Comparison of ENCODE assay signal across 8 cellular contexts in genomic region chr20:3407426-3408250, GRCh38.
DNase-seq lines count a peak whose midpoint lies in the region; ATAC-seq lines count a peak whose summit lies in the region.

DNAAF9 (minus strand) TSS chr20:3407669; CDS start chr20:3407557, 112 bp downstream.

- H3K4me3 ChIP-seq in neuron (ENCODE audit: low read length) (peak within 1 kb of the TSS; percentile 71), stomach smooth muscle (ENCODE audit: low read length in 2 of 2) (peak within 1 kb of the TSS; percentile 92 to 100)

- peak within 1 kb of the TSS; percentile 82 to 88 for H3K9ac ChIP-seq in stomach smooth muscle (ENCODE audit: low read length in 2 of 2)

- H3K36me3 ChIP-seq in neuron (ENCODE audit: insufficient read depth, low read length) (no peaks in the 10 kb centered on the region), stomach smooth muscle (ENCODE audit: control insufficient read depth in 2 of 2, insufficient read depth in 2 of 2, low read length in 2 of 2) (no peaks in the 10 kb centered on the region)

- peak; percentile 46 for ATAC-seq in GM19025 (IDR thresholded peaks at IDR 0.05; ENCODE audit: low read depth, unreplicated experiment)

- H3K9me3 ChIP-seq in neuron (ENCODE audit: low read length) = no peaks in the 10 kb centered on the region
- no peaks in the 10 kb centered on the region for H3K9me3 ChIP-seq in stomach smooth muscle (ENCODE audit: control insufficient read depth in 2 of 2, low read length in 2 of 2)

- H3K4me1 ChIP-seq in neuron (ENCODE audit: insufficient read depth, low read length) (peaks cover 20% of the 10 kb centered on the region), stomach smooth muscle (ENCODE audit: control insufficient read depth, insufficient read depth, low read length) (peaks cover 8% of the 10 kb centered on the region)

- H3K27me3 ChIP-seq in neuron (ENCODE audit: insufficient read depth, low read length) (no peaks in the 10 kb centered on the region), stomach smooth muscle (ENCODE audit: control insufficient read depth in 1 of 2, insufficient read depth in 2 of 2, low read length in 2 of 2) (no peaks in the 10 kb centered on the region)

- H2AFZ ChIP-seq in neuron (ENCODE audit: low read depth, low read length) = peak within 1 kb of the TSS; percentile 71

- H3K27ac ChIP-seq in stomach smooth muscle (ENCODE audit: low read length) = peak within 1 kb of the TSS; percentile 80

- DNase-seq in AG08396 (ENCODE audit: low spot score) (peak; percentile 95), HuH-7.5 (ENCODE audit: low spot score) (peak; percentile 90), RPMI8226 (peak; percentile 35), foreskin melanocyte (peak; percentile 63)
- peak; percentile 41 to 70 (median 51) for DNase-seq in activated naive CD4-positive, alpha-beta T cell (lab: John Stamatoyannopoulos, UW)

Comparison
In these comparisons a context has a peak if more than half of its experiments do, and no peak if none do; other contexts are left out.
1. Peak in every context shown above with its lines: DNase-seq, ATAC-seq, H3K4me3 ChIP-seq and H3K27ac ChIP-seq.
2. DNase-seq: peak in every context shown above with its lines; median percentile 95 in AG08396; 90 in HuH-7.5; 63 in foreskin melanocyte; 51 in activated naive CD4-positive, alpha-beta T cell; 35 in RPMI8226.